2 cellular contexts compared by ENCODE assay signal in genomic region chr14:85534435-85534834, GRCh38.
TF ChIP-seq lines count a peak whose summit lies in the region.

No MANE protein-coding gene starts in this region.

TF ChIP-seq in A549, 52 proteins besides CTCF, POLR2A, EP300 and RAD21:
- TF ChIP-seq USF2 (IDR thresholded peaks at IDR 0.05) (no peak), JUNB (IDR thresholded peaks at IDR 0.05) (no peak), TFCP2L1 (CRISPR knock-in tag; IDR thresholded peaks at IDR 0.05) (no peak), PHF8 (IDR thresholded peaks at IDR 0.05; ENCODE audit: borderline replicate concordance, low read depth) (no peak), MAX (IDR thresholded peaks at IDR 0.05) (no peak), HEYL (CRISPR knock-in tag; IDR thresholded peaks at IDR 0.05) (no peak), SREBF2 (IDR thresholded peaks at IDR 0.05) (no peak), RFX5 (IDR thresholded peaks at IDR 0.05) (no peak), ZSCAN20 (CRISPR knock-in tag; IDR thresholded peaks at IDR 0.05) (no peak), CBX8 (IDR thresholded peaks at IDR 0.05) (no peak), FOSB (CRISPR knock-in tag; IDR thresholded peaks at IDR 0.05) (no peak), ZC3H11A (IDR thresholded peaks at IDR 0.05) (no peak), NR3C1 (IDR thresholded peaks at IDR 0.05) (no peak), FOXS1 (CRISPR knock-in tag; IDR thresholded peaks at IDR 0.05) (no peak), CHD2 (IDR thresholded peaks at IDR 0.05; ENCODE audit: low read length, partially characterized antibody) (no peak), RCOR1 (IDR thresholded peaks at IDR 0.05; ENCODE audit: low read depth, low read length) (no peak)
- TF ChIP-seq, protein P1, sequence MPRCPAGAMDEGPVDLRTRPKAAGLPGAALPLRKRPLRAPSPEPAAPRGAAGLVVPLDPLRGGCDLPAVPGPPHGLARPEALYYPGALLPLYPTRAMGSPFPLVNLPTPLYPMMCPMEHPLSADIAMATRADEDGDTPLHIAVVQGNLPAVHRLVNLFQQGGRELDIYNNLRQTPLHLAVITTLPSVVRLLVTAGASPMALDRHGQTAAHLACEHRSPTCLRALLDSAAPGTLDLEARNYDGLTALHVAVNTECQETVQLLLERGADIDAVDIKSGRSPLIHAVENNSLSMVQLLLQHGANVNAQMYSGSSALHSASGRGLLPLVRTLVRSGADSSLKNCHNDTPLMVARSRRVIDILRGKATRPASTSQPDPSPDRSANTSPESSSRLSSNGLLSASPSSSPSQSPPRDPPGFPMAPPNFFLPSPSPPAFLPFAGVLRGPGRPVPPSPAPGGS (IDR thresholded peaks at IDR 0.05) = no peak

TF ChIP-seq in IMR-90, 13 proteins besides CTCF, POLR2A, EP300 and RAD21:
- no peak for TF ChIP-seq ELK1 (IDR thresholded peaks at IDR 0.05; ENCODE audit: borderline replicate concordance, low read depth, low read length)
- TF ChIP-seq BHLHE40 (IDR thresholded peaks at IDR 0.05; ENCODE audit: low read depth, low read length) = peak; percentile 49; the same call in 1 of the 2 replicates
- no peak for TF ChIP-seq MAFK (IDR thresholded peaks at IDR 0.05; ENCODE audit: low read depth, low read length)
TF ChIP-seq in IMR-90: peak in this region for 1.
